21 cellular contexts compared by ENCODE assay signal in the genomic region with DNA sequence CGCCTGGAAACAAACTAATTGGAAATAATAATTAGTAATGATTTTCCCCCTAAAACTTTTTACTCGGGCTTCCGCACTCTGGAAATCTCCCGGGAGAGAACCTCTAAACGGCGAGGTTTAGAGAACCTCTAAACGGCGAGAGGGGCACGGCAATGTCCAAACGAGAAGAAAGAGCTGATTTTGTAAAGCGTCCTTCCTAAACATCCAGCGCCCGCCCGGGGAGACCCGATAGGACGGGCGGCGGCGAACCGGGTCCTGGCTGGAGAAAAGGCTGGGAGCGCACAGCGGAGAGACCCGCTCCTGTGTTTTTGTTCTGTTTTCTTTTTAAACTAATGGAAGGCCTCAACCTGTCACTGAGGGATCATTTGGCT. TPM values are rescaled to one million over a fixed set of nuclear protein-coding genes. Genes with fewer than 3 reads are reported as not detected.
DNase-seq lines count a peak whose midpoint lies in the region; ATAC-seq lines count a peak whose summit lies in the region.
"Had no signal": no experiment of that assay in that cellular context is flagged by ENCODE, and none has a peak within 500 bp of the region (broad histone marks: within the 10 kb centered on the region; RNA-seq: fewer than 3 reads in every experiment).

No MANE protein-coding gene starts in this region.

- POLR2A ChIA-PET in activated naive CD8-positive, alpha-beta T cell treated with anti-CD3 and anti-CD28 coated beads, Interleukin-2, amount 10 ng/mL, durations not matched to agents 7 days and 5 days (lab: Charles Lee) = no interaction called here

- H3K27me3 Mint-ChIP-seq in activated naive CD4-positive, alpha-beta T cell treated with anti-CD3 and anti-CD28 coated beads, Interleukin-2, amount 50 U/mL, for 24 hours = peaks cover 76% of the 10 kb centered on the region
- peaks cover 90% of the 10 kb centered on the region for H3K27me3 Mint-ChIP-seq in activated naive CD8-positive, alpha-beta T cell treated with anti-CD3 and anti-CD28 coated beads, Interleukin-2, amount 10 ng/mL, durations not matched to agents 7 days and 5 days
- peaks cover 81 to 97% of the 10 kb centered on the region in 2 donors for H3K27me3 Mint-ChIP-seq in stimulated activated naive B cell treated with anti-CD40 and anti-IgM and Interleukin-4, amounts not matched to agents 10 μg/mL and 1 μg/mL and 100 μg/mL, for 72 hours
- H3K27me3 Mint-ChIP-seq in stimulated activated memory B cell treated with anti-CD40 and anti-IgM and Interleukin-4, amounts not matched to agents 10 μg/mL and 1 μg/mL and 100 μg/mL, for 72 hours = peaks cover 99% of the 10 kb centered on the region
- H3K27me3 Mint-ChIP-seq in T-helper 17 cell = peaks cover 89% of the 10 kb centered on the region

- H3K4me3 Mint-ChIP-seq in activated naive CD4-positive, alpha-beta T cell treated with anti-CD3 and anti-CD28 coated beads, Interleukin-2, amount 50 U/mL, for 24 hours = peak overlapping the region; percentile 47
- peak overlapping the region; percentile 11 for H3K4me3 Mint-ChIP-seq in activated naive CD8-positive, alpha-beta T cell treated with anti-CD3 and anti-CD28 coated beads, Interleukin-2, amount 10 ng/mL, durations not matched to agents 7 days and 5 days
- peak overlapping the region; percentile 0 to 46 for H3K4me3 Mint-ChIP-seq in stimulated activated naive B cell treated with anti-CD40 and anti-IgM and Interleukin-4, amounts not matched to agents 10 μg/mL and 1 μg/mL and 100 μg/mL, for 72 hours
- no peak overlapping the region for H3K4me3 Mint-ChIP-seq in stimulated activated memory B cell treated with anti-CD40 and anti-IgM and Interleukin-4, amounts not matched to agents 10 μg/mL and 1 μg/mL and 100 μg/mL, for 72 hours
- H3K4me3 Mint-ChIP-seq in T-helper 17 cell = no peak overlapping the region

- H3K27ac Mint-ChIP-seq in activated naive CD4-positive, alpha-beta T cell treated with anti-CD3 and anti-CD28 coated beads, Interleukin-2, amount 50 U/mL, for 24 hours = peak overlapping the region; percentile 63
- peak overlapping the region; percentile 72 for H3K27ac Mint-ChIP-seq in activated naive CD8-positive, alpha-beta T cell treated with anti-CD3 and anti-CD28 coated beads, Interleukin-2, amount 10 ng/mL, durations not matched to agents 7 days and 5 days
- H3K27ac Mint-ChIP-seq in stimulated activated naive B cell treated with anti-CD40 and anti-IgM and Interleukin-4, amounts not matched to agents 10 μg/mL and 1 μg/mL and 100 μg/mL, for 72 hours = peak overlapping the region; percentile 81
- no peak overlapping the region for H3K27ac Mint-ChIP-seq in stimulated activated memory B cell treated with anti-CD40 and anti-IgM and Interleukin-4, amounts not matched to agents 10 μg/mL and 1 μg/mL and 100 μg/mL, for 72 hours
- H3K27ac Mint-ChIP-seq in T-helper 17 cell = no peak overlapping the region

- H3K27ac ChIP-seq in mesodermal cell (ENCODE audit: low read depth, low read length, severe bottlenecking) = no peak overlapping the region
- H3K27ac ChIP-seq: HL-60, ovary, skin epidermis, thyroid gland had no signal

- 0% methylated on average over 10 to 17 of the region's 23 CpGs for WGBS in mesodermal cell (ENCODE audit: insufficient coverage in 2 of 2), 2 experiments

- no peak for ATAC-seq in activated naive CD8-positive, alpha-beta T cell treated with anti-CD3 and anti-CD28 coated beads, Interleukin-2, amount 10 ng/mL, durations not matched to agents 7 days and 5 days (ENCODE audit: low read depth)
- ATAC-seq in stimulated activated naive B cell treated with anti-CD40 and anti-IgM and Interleukin-4, amounts not matched to agents 10 μg/mL and 1 μg/mL and 100 μg/mL, for 72 hours (replicated peaks) = no peak
- no peak for ATAC-seq in stimulated activated memory B cell treated with anti-CD40 and anti-IgM and Interleukin-4, amounts not matched to agents 10 μg/mL and 1 μg/mL and 100 μg/mL, for 72 hours
- no peak for ATAC-seq in T-helper 17 cell
- ATAC-seq: K562, left colon had no signal

- no peaks in the 10 kb centered on the region for H3K36me3 Mint-ChIP-seq in activated naive CD4-positive, alpha-beta T cell treated with anti-CD3 and anti-CD28 coated beads, Interleukin-2, amount 50 U/mL, for 24 hours
- H3K36me3 Mint-ChIP-seq in activated naive CD8-positive, alpha-beta T cell treated with anti-CD3 and anti-CD28 coated beads, Interleukin-2, amount 10 ng/mL, durations not matched to agents 7 days and 5 days = peaks cover 6% of the 10 kb centered on the region
- peaks cover 0 to 4% of the 10 kb centered on the region in 2 donors for H3K36me3 Mint-ChIP-seq in stimulated activated naive B cell treated with anti-CD40 and anti-IgM and Interleukin-4, amounts not matched to agents 10 μg/mL and 1 μg/mL and 100 μg/mL, for 72 hours
- H3K36me3 Mint-ChIP-seq in stimulated activated memory B cell treated with anti-CD40 and anti-IgM and Interleukin-4, amounts not matched to agents 10 μg/mL and 1 μg/mL and 100 μg/mL, for 72 hours = no peaks in the 10 kb centered on the region
- H3K36me3 Mint-ChIP-seq in T-helper 17 cell (ENCODE audit: low read depth) = peaks cover 20% of the 10 kb centered on the region

- H3K4me1 ChIP-seq in mesodermal cell (ENCODE audit: control insufficient read depth, insufficient read depth, low read length, poor library complexity, severe bottlenecking) = peaks cover 17% of the 10 kb centered on the region

- H3K9me3 Mint-ChIP-seq in activated naive CD4-positive, alpha-beta T cell treated with anti-CD3 and anti-CD28 coated beads, Interleukin-2, amount 50 U/mL, for 24 hours = no peaks in the 10 kb centered on the region
- H3K9me3 Mint-ChIP-seq in activated naive CD8-positive, alpha-beta T cell treated with anti-CD3 and anti-CD28 coated beads, Interleukin-2, amount 10 ng/mL, durations not matched to agents 7 days and 5 days = no peaks in the 10 kb centered on the region
- no peaks in the 10 kb centered on the region for H3K9me3 Mint-ChIP-seq in stimulated activated naive B cell treated with anti-CD40 and anti-IgM and Interleukin-4, amounts not matched to agents 10 μg/mL and 1 μg/mL and 100 μg/mL, for 72 hours
- peaks cover 3% of the 10 kb centered on the region for H3K9me3 Mint-ChIP-seq in stimulated activated memory B cell treated with anti-CD40 and anti-IgM and Interleukin-4, amounts not matched to agents 10 μg/mL and 1 μg/mL and 100 μg/mL, for 72 hours

- H3K4me3 ChIP-seq in mesodermal cell (ENCODE audit: extremely low read depth, insufficient read depth, low read length, poor library complexity, severe bottlenecking) = peak overlapping the region; percentile 26
- H3K4me3 ChIP-seq: K562, ovary, thyroid gland had no signal

- H3K36me3 ChIP-seq in mesodermal cell (ENCODE audit: control insufficient read depth, insufficient read depth, low read length) = no peaks in the 10 kb centered on the region
- H3K36me3 ChIP-seq: ovary, thyroid gland had no signal

- H3K9me3 ChIP-seq in mesodermal cell (ENCODE audit: control insufficient read depth, low read length) (no peaks in the 10 kb centered on the region), T-helper 17 cell (ENCODE audit: control insufficient read depth, low read length, poor library complexity, severe bottlenecking) (no peaks in the 10 kb centered on the region)
- H3K9me3 ChIP-seq: ovary, thyroid gland had no signal

- DNase-seq in activated naive CD4-positive, alpha-beta T cell (lab: John Stamatoyannopoulos, UW) = no peak
- no peak for DNase-seq in activated naive CD8-positive, alpha-beta T cell treated with anti-CD3 and anti-CD28 coated beads, Interleukin-2, amount 10 ng/mL, durations not matched to agents 7 days and 5 days
- DNase-seq in stimulated activated naive B cell treated with anti-CD40 and anti-IgM and Interleukin-4, amounts not matched to agents 10 μg/mL and 1 μg/mL and 100 μg/mL, for 72 hours = no peak
- DNase-seq in T-helper 17 cell = no peak
- no peak for DNase-seq in cerebellum (ENCODE audit: low spot score)
- DNase-seq: activated T-cell treated with anti-CD3 and anti-CD28 coated beads, Interleukin-2, amount 50 U/mL, for 1 hour; GOT3; left colon; NCI-H2081; ovary; SHP77 treated with DMSO at 0.1 percent for 48 hours; T1000 had no signal

- H3K4me1 Mint-ChIP-seq in activated naive CD4-positive, alpha-beta T cell treated with anti-CD3 and anti-CD28 coated beads, Interleukin-2, amount 50 U/mL, for 24 hours = peaks cover 37% of the 10 kb centered on the region
- H3K4me1 Mint-ChIP-seq in activated naive CD8-positive, alpha-beta T cell treated with anti-CD3 and anti-CD28 coated beads, Interleukin-2, amount 10 ng/mL, durations not matched to agents 7 days and 5 days = peaks cover 5% of the 10 kb centered on the region
- H3K4me1 Mint-ChIP-seq in stimulated activated naive B cell treated with anti-CD40 and anti-IgM and Interleukin-4, amounts not matched to agents 10 μg/mL and 1 μg/mL and 100 μg/mL, for 72 hours = peaks cover 5 to 27% of the 10 kb centered on the region in 2 donors
- no peaks in the 10 kb centered on the region for H3K4me1 Mint-ChIP-seq in stimulated activated memory B cell treated with anti-CD40 and anti-IgM and Interleukin-4, amounts not matched to agents 10 μg/mL and 1 μg/mL and 100 μg/mL, for 72 hours
- H3K4me1 Mint-ChIP-seq in T-helper 17 cell = peaks cover 24% of the 10 kb centered on the region

RNA-seq across cellular contexts. Expression of gene PAX7, which starts 1.6 kb away (rescaled TPM):
- total RNA-seq in activated naive CD8-positive, alpha-beta T cell treated with anti-CD3 and anti-CD28 coated beads, Interleukin-2, amount 10 ng/mL, durations not matched to agents 7 days and 5 days = not detected
- 1.3 TPM for polyA plus RNA-seq in mesodermal cell (2013, experiment 1 of 2)
- polyA plus RNA-seq in mesodermal cell (2013, experiment 2 of 2) = 0.71 TPM
- not detected for total RNA-seq in T-helper 17 cell
- total RNA-seq in cerebellum = 0.82 TPM
- total RNA-seq: G401, K562, left colon, mononuclear cell, ovary had no signal
- polyA plus RNA-seq: K562, ovary had no signal

Comparison
In these comparisons a context has a peak if more than half of its experiments do, and no peak if none do; other contexts are left out.
1. H3K27ac Mint-ChIP-seq: peak in activated naive CD4-positive, alpha-beta T cell treated with anti-CD3 and anti-CD28 coated beads, Interleukin-2, amount 50 U/mL, for 24 hours (single experiment), activated naive CD8-positive, alpha-beta T cell treated with anti-CD3 and anti-CD28 coated beads, Interleukin-2, amount 10 ng/mL, durations not matched to agents 7 days and 5 days (single experiment) and stimulated activated naive B cell treated with anti-CD40 and anti-IgM and Interleukin-4, amounts not matched to agents 10 μg/mL and 1 μg/mL and 100 μg/mL, for 72 hours (single experiment); none in stimulated activated memory B cell treated with anti-CD40 and anti-IgM and Interleukin-4, amounts not matched to agents 10 μg/mL and 1 μg/mL and 100 μg/mL, for 72 hours (single experiment) and T-helper 17 cell (single experiment).
2. H3K4me3 Mint-ChIP-seq: peak in activated naive CD4-positive, alpha-beta T cell treated with anti-CD3 and anti-CD28 coated beads, Interleukin-2, amount 50 U/mL, for 24 hours (single experiment), activated naive CD8-positive, alpha-beta T cell treated with anti-CD3 and anti-CD28 coated beads, Interleukin-2, amount 10 ng/mL, durations not matched to agents 7 days and 5 days (single experiment) and stimulated activated naive B cell treated with anti-CD40 and anti-IgM and Interleukin-4, amounts not matched to agents 10 μg/mL and 1 μg/mL and 100 μg/mL, for 72 hours (2 of 2); none in stimulated activated memory B cell treated with anti-CD40 and anti-IgM and Interleukin-4, amounts not matched to agents 10 μg/mL and 1 μg/mL and 100 μg/mL, for 72 hours (single experiment) and T-helper 17 cell (single experiment).